In the genomic region with DNA sequence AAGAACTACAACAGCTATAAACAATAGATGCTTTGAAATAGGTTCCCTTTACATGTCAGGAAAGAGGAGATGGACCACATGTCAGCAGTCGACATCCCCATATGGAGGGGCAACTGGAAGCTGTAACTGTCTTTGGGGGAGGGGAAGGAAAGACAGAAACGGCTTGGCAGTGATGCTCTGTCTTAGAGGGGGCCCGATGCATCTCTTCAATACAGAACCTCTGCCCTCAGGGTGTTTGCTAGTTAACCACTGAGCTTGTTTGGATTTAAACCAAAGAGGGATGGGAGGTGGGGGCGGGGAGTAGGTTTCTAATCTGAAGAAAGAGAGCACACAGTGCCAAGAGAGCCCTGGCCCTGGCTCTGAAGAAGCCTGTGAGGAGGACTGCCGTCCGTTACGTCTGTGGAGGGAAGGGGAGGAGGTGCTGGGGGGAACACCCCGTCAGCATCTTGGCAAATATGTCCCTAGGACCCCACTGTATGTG, we compare ENCODE assay signal across 8 cellular contexts. TPM values are rescaled to one million over a fixed set of nuclear protein-coding genes. Genes with fewer than 3 reads are reported as not detected.
DNase-seq lines count a peak whose midpoint lies in the region; ATAC-seq, FAIRE-seq and TF ChIP-seq lines count a peak whose summit lies in the region.

No MANE protein-coding gene starts in this region.

- no peaks in the 10 kb centered on the region for H3K79me2 ChIP-seq in GM12878 (ENCODE audit: control insufficient read depth, insufficient read depth, low read length)

- no peak for FAIRE-seq in GM12878 (lab: Jason Lieb, UNC)

- H3K4me3 Mint-ChIP-seq in naive B cell = peak overlapping the region; percentile 48 to 80 (median 70)

- H3K4me2 ChIP-seq in GM12878 (ENCODE audit: control insufficient read depth, insufficient read depth) = peak overlapping the region; percentile 24

- TF ChIP-seq POLR2A in GM12878 (IDR thresholded peaks at IDR 0.05; ENCODE audit: low read depth, low read length) = no peak

- no peak for TF ChIP-seq EP300 in GM12878 (IDR thresholded peaks at IDR 0.05; ENCODE audit: borderline replicate concordance in 1 of 2, control insufficient read depth in 1 of 2, low read depth in 2 of 2, low read length in 2 of 2)

- no TSS peak for BruUV-seq in GM12878 (replicated peaks; lab: Mats Ljungman, UMichigan)

- peak overlapping the region; percentile 24 for H2AFZ ChIP-seq in GM12878 (ENCODE audit: control insufficient read depth, low read depth, low read length)

- H3K9ac ChIP-seq in GM12878 (ENCODE audit: control insufficient read depth, insufficient read depth, low read length) = no peak overlapping the region

- H3K4me3 ChIP-seq in GM12878 = no peak overlapping the region; the same call in 1 of the 2 replicates

- RAD21 ChIA-PET in GM12878 (lab: Charles Lee; ENCODE audit: unreplicated experiment) = interaction anchor here (1.4 kb wide), 1 partner anchor 169 kb away, joined by 3 read pairs; no protein-coding TSS in a partner anchor

- DNase-seq in EL (peak; percentile 13), GM12878 (ENCODE audit: low read depth, low spot score) (no peak), naive B cell (no peak), NCI-H446 treated with DMSO at 0.1 percent for 48 hours (lab: John Stamatoyannopoulos, UW) (no peak), NCI-H1105 (lab: John Stamatoyannopoulos, UW) (no peak)
- DNase-seq in effector CD8-positive, alpha-beta T cell (lab: John Stamatoyannopoulos, UW) = no peak
- no peak for DNase-seq in stimulated activated naive CD4-positive, alpha-beta T cell treated with Interleukin-2 at 50 U/mL for 16 hours (lab: John Stamatoyannopoulos, UW)

- H3K4me1 Mint-ChIP-seq in naive B cell = peaks cover 7 to 26% (median 17%) of the 10 kb centered on the region in 3 donors

- H3K27me3 Mint-ChIP-seq in naive B cell = peaks cover 0 to 21% (median 9%) of the 10 kb centered on the region in 3 donors

- peaks cover 5% of the 10 kb centered on the region; the same call in 1 of the 2 replicates for H3K4me1 ChIP-seq in GM12878 (ENCODE audit: control insufficient read depth, insufficient read depth, low read length)

- ATAC-seq in HG02571 (IDR thresholded peaks at IDR 0.05; ENCODE audit: unreplicated experiment) = peak; percentile 17
- ATAC-seq in GM12878 = peak; percentile 17
- peak in 1 of 2 donors; percentile 43 for ATAC-seq in naive B cell (ENCODE audit: low read depth in 2 of 2)

- CTCF ChIA-PET in GM12878 (lab: Yijun Ruan, JAX) = interaction anchor here (0.6 to 2.6 kb wide), 4 partner anchors 9 to 164 kb away, joined by 3 to 16 read pairs (median 4); no protein-coding TSS in a partner anchor

- no peaks in the 10 kb centered on the region for H3K36me3 ChIP-seq in GM12878 (ENCODE audit: control insufficient read depth in 2 of 2, insufficient read depth in 2 of 2, low read length in 1 of 2)

- H3K9me3 Mint-ChIP-seq in naive B cell = no peaks in the 10 kb centered on the region

- H3K27me3 ChIP-seq in GM12878 (replicated peaks in 1 of 2; ENCODE audit: control insufficient read depth in 2 of 2, insufficient read depth in 2 of 2, low read length in 1 of 2) = peaks cover 0 to 2% of the 10 kb centered on the region in 2 experiments; a peak in 1 of 4 replicates

- no peak for TF ChIP-seq CTCF in GM12878 (IDR thresholded peaks at IDR 0.05 in 2 of 3, conservative IDR thresholded peaks at IDR 0.05 in 1 of 3; ENCODE audit: control insufficient read depth in 2 of 3, extremely low read depth in 1 of 3, insufficient read depth in 1 of 3, low read depth in 3 of 3, low read length in 3 of 3)

- no peaks in the 10 kb centered on the region for H4K20me1 ChIP-seq in GM12878 (ENCODE audit: control insufficient read depth, insufficient read depth)

- intact Hi-C loops in GM12878 (cut with micrococcal nuclease; ENCODE audit: unreplicated experiment) = no loop called here

- H3K9me3 ChIP-seq in GM12878 (replicated peaks; ENCODE audit: control insufficient read depth, insufficient read depth, low read length) = no peaks in the 10 kb centered on the region

- 21% methylated on average over 8 of the region's 8 CpGs for WGBS in GM12878 (ENCODE audit: insufficient coverage, insufficient replicate concordance, low lambda C conversion rate, missing lambda C conversion rate)

- H3K27ac ChIP-seq in GM12878 (ENCODE audit: control insufficient read depth, insufficient read depth) = no peak overlapping the region

- H3K27ac Mint-ChIP-seq in naive B cell = peak overlapping the region in 1 of 6 donors; percentile 73

- in situ Hi-C loops in GM12878 (cut with MboI) = no loop called here

- POLR2A ChIA-PET in GM12878 (lab: Charles Lee) = no interaction called here

- TF ChIP-seq RAD21 in GM12878 (IDR thresholded peaks at IDR 0.05; ENCODE audit: insufficient read depth, low read depth, low read length) = no peak

- SMC1A ChIA-PET in GM12878 (lab: Charles Lee; ENCODE audit: uncharacterized antibody, unreplicated experiment) = interaction anchor here (0.9 to 1.2 kb wide), 6 partner anchors 8 to 704 kb away, joined by 3 to 8 read pairs (median 4); no protein-coding TSS in a partner anchor

- no peaks in the 10 kb centered on the region for H3K36me3 Mint-ChIP-seq in naive B cell

TF ChIP-seq in GM12878, 131 proteins besides CTCF, POLR2A, EP300 and RAD21:
- no peak for TF ChIP-seq ATF7 (IDR thresholded peaks at IDR 0.05; ENCODE audit: low read depth)
- TF ChIP-seq, protein P1, sequence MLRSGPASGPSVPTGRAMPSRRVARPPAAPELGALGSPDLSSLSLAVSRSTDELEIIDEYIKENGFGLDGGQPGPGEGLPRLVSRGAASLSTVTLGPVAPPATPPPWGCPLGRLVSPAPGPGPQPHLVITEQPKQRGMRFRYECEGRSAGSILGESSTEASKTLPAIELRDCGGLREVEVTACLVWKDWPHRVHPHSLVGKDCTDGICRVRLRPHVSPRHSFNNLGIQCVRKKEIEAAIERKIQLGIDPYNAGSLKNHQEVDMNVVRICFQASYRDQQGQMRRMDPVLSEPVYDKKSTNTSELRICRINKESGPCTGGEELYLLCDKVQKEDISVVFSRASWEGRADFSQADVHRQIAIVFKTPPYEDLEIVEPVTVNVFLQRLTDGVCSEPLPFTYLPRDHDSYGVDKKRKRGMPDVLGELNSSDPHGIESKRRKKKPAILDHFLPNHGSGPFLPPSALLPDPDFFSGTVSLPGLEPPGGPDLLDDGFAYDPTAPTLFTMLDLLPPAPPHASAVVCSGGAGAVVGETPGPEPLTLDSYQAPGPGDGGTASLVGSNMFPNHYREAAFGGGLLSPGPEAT (IDR thresholded peaks at IDR 0.05; ENCODE audit: low read depth) = no peak

RNA-seq across cellular contexts. Expression of gene CPVL, which starts 55.2 kb away (rescaled TPM):
- not detected in 2 replicates for total RNA-seq in GM12878 (2013; cell fraction: nucleolus; rRNA removed)
- not detected in 2 replicates for total RNA-seq in GM12878 (2014; rRNA removed)
- not detected in 2 replicates for total RNA-seq in GM12878 (2014; rRNA removed; fragmentation: Illumina TruSeq; extraction: Trizol)
- 0.59 TPM in 1 of 2 replicates, not detected in the other for total RNA-seq in GM12878 (2021)
- polyA plus RNA-seq in GM12878 (2011; ENCODE audit: low read depth) = not detected
- 0.13 TPM in 1 of 2 replicates, not detected in the other for polyA plus RNA-seq in GM12878 (2011; rRNA removed)
- polyA plus RNA-seq in GM12878 (2011; cell fraction: cytosol; rRNA removed) = not detected in 2 replicates
- not detected in 2 replicates for polyA plus RNA-seq in GM12878 (2011; cell fraction: nucleus; rRNA removed)
- polyA plus RNA-seq in GM12878 (2012) = not detected in 2 replicates
- not detected in 2 replicates for polyA plus RNA-seq in GM12878 (2014; fragmentation: Illumina TruSeq; extraction: Trizol)
- not detected for polyA plus RNA-seq in GM12878 (2014; fragmentation: Nextera tagmentation; extraction: Ambion mirVana)
- polyA plus RNA-seq in GM12878 (2014; rRNA removed) = not detected in 2 replicates
- not detected for polyA plus RNA-seq in GM12878 (2016; fragmentation: Nextera tagmentation; extraction: Ambion mirVana)
- polyA minus RNA-seq in GM12878 (2011; rRNA and poly(A)+ RNA removed) = not detected in 2 replicates
- polyA minus RNA-seq in GM12878 (2011; cell fraction: cytosol; rRNA and poly(A)+ RNA removed) = not detected in 2 replicates
- polyA minus RNA-seq in GM12878 (2011; cell fraction: nucleus; rRNA and poly(A)+ RNA removed) = 0.12 TPM in 1 of 2 replicates, not detected in the other
- 1 to 10 TPM in 5 of 6 donors, under 1 TPM in 1; 0.82 to 5.5 (median 2.0) TPM for polyA plus RNA-seq in naive B cell (ENCODE audit: low read depth in 6 of 6)
